26 cellular contexts compared by ENCODE assay signal in genomic region chr1:226351709-226352108, GRCh38. TPM values are rescaled to one million over a fixed set of nuclear protein-coding genes. Genes with fewer than 3 reads are reported as not detected.
DNase-seq lines count a peak whose midpoint lies in the region; ATAC-seq, FAIRE-seq and TF ChIP-seq lines count a peak whose summit lies in the region.
"Had no signal": no experiment of that assay in that cellular context is flagged by ENCODE, and none has a peak within 500 bp of the region (broad histone marks: within the 10 kb centered on the region; RNA-seq: fewer than 3 reads in every experiment).

No MANE protein-coding gene starts in this region.

- intact Hi-C loops in GM12878 (cut with micrococcal nuclease; ENCODE audit: unreplicated experiment): no loop called here
- intact Hi-C loops in colonic mucosa (cut with DNase I): no loop called here

- TF ChIP-seq RAD21 in GM12878 (IDR thresholded peaks at IDR 0.05; ENCODE audit: insufficient read depth, low read depth, low read length): no peak

- H4K20me1 ChIP-seq in GM12878 (ENCODE audit: control insufficient read depth, insufficient read depth): no peaks in the 10 kb centered on the region

- RAD21 ChIA-PET in GM12878 (lab: Charles Lee; ENCODE audit: unreplicated experiment): no interaction called here

- peak; percentile 48 for DNase-seq in CD1c-positive myeloid dendritic cell (ENCODE audit: extremely low spot score)
- peak; percentile 22 for DNase-seq in GM12865 (ENCODE audit: low read depth)
- DNase-seq in NB4 (ENCODE audit: low read depth): peak; percentile 51
- no peak for DNase-seq in GM12878 (ENCODE audit: low read depth, low spot score)
- no peak for DNase-seq in foreskin fibroblast
- DNase-seq in MG63: no peak
- DNase-seq in colonic mucosa: no peak
- no peak for DNase-seq in NCI-H226
- DNase-seq: activated CD8-positive, alpha-beta T cell treated with anti-CD3 and anti-CD28 coated beads, Interleukin-2, amount 10 ng/mL, durations not matched to agents 7 days and 5 days; activated gamma-delta T cell treated with Interleukin-2 at 50 U/mL for 16 hours; activated T-cell treated with anti-CD3 and anti-CD28 coated beads for 4 hours; body of pancreas; CD4-positive, alpha-beta memory T cell; effector CD4-positive, alpha-beta T cell; heart left ventricle; left colon; MM.1S; NCI-H187; NCI-H526; SW 1271; T1000; trophoblast cell had no signal

- no peak overlapping the region for H3K4me3 ChIP-seq in GM12865 (ENCODE audit: low read depth, low read length)
- H3K4me3 ChIP-seq in NB4 (ENCODE audit: low read depth, low read length): no peak overlapping the region
- no peak overlapping the region for H3K4me3 ChIP-seq in GM12878
- no peak overlapping the region for H3K4me3 ChIP-seq in foreskin fibroblast (ENCODE audit: low read depth in 1 of 2, low read length in 2 of 2)
- no peak overlapping the region for H3K4me3 ChIP-seq in MG63
- no peak overlapping the region for H3K4me3 ChIP-seq in colonic mucosa
- H3K4me3 ChIP-seq: body of pancreas, heart left ventricle, prostate gland had no signal

- TF ChIP-seq POLR2A in NB4 (IDR thresholded peaks at IDR 0.05; ENCODE audit: extremely low read depth, insufficient read length) (no peak), GM12878 (IDR thresholded peaks at IDR 0.05; ENCODE audit: low read depth, low read length) (no peak)

- in situ Hi-C loops in GM12878 (cut with MboI): no loop called here

- TF ChIP-seq EP300 in GM12878 (IDR thresholded peaks at IDR 0.05; ENCODE audit: borderline replicate concordance in 1 of 2, control insufficient read depth in 1 of 2, low read depth in 2 of 2, low read length in 2 of 2): no peak

- ATAC-seq in GM12878: peak; percentile 38
- ATAC-seq: activated CD8-positive, alpha-beta T cell treated with anti-CD3 and anti-CD28 coated beads, Interleukin-2, amount 10 ng/mL, durations not matched to agents 7 days and 5 days; body of pancreas; HCT116; heart left ventricle; left colon had no signal

- no peaks in the 10 kb centered on the region for H3K9me3 ChIP-seq in GM12878 (replicated peaks; ENCODE audit: control insufficient read depth, insufficient read depth, low read length)
- H3K9me3 ChIP-seq in MG63: no peaks in the 10 kb centered on the region
- H3K9me3 ChIP-seq in colonic mucosa: no peaks in the 10 kb centered on the region
- H3K9me3 ChIP-seq: body of pancreas, heart left ventricle, neutrophil, prostate gland had no signal

- no peak overlapping the region for H3K27ac ChIP-seq in GM12878 (ENCODE audit: control insufficient read depth, insufficient read depth)
- H3K27ac ChIP-seq in colonic mucosa: no peak overlapping the region
- H3K27ac ChIP-seq: body of pancreas, heart left ventricle, neutrophil, prostate gland had no signal

- BruUV-seq in GM12878 (replicated peaks; lab: Mats Ljungman, UMichigan): no TSS peak

- H3K27me3 ChIP-seq in GM12878 (replicated peaks in 1 of 2; ENCODE audit: control insufficient read depth in 2 of 2, insufficient read depth in 2 of 2, low read length in 1 of 2) (no peaks in the 10 kb centered on the region), MG63 (no peaks in the 10 kb centered on the region), colonic mucosa (no peaks in the 10 kb centered on the region)
- H3K27me3 ChIP-seq: body of pancreas, heart left ventricle had no signal

- H3K4me1 ChIP-seq in GM12878 (ENCODE audit: control insufficient read depth, insufficient read depth, low read length) (peaks cover 32% of the 10 kb centered on the region), colonic mucosa (no peaks in the 10 kb centered on the region)
- H3K4me1 ChIP-seq: prostate gland had no signal

- WGBS in GM12878 (ENCODE audit: insufficient coverage, insufficient replicate concordance, low lambda C conversion rate, missing lambda C conversion rate): 57% methylated on average over 3 of the region's 3 CpGs

- SMC1A ChIA-PET in GM12878 (lab: Charles Lee; ENCODE audit: uncharacterized antibody, unreplicated experiment): no interaction called here

- H3K4me2 ChIP-seq in GM12878 (ENCODE audit: control insufficient read depth, insufficient read depth): no peak overlapping the region

- H3K9ac ChIP-seq in GM12878 (ENCODE audit: control insufficient read depth, insufficient read depth, low read length): no peak overlapping the region
- H3K9ac ChIP-seq in colonic mucosa (ENCODE audit: low read depth in 2 of 2, low read length in 2 of 2): no peak overlapping the region

- H3K36me3 ChIP-seq in GM12878 (ENCODE audit: control insufficient read depth in 2 of 2, insufficient read depth in 2 of 2, low read length in 1 of 2) (peaks cover 0 to 10% of the 10 kb centered on the region in 2 experiments; a peak in 2 of 4 replicates), MG63 (peaks cover 5% of the 10 kb centered on the region; the same call in 1 of the 2 replicates), colonic mucosa (no peaks in the 10 kb centered on the region)
- H3K36me3 ChIP-seq: prostate gland had no signal

- no peaks in the 10 kb centered on the region for H3K79me2 ChIP-seq in GM12878 (ENCODE audit: control insufficient read depth, insufficient read depth, low read length)

- no peak for FAIRE-seq in GM12878 (lab: Jason Lieb, UNC)
- FAIRE-seq: GM19239 had no signal

- POLR2A ChIA-PET in GM12878 (lab: Charles Lee): interaction anchor here (0.8 kb wide), 1 partner anchor 13 kb away, joined by 3 read pairs; no protein-coding TSS in a partner anchor

- CTCF ChIA-PET in GM12878 (lab: Yijun Ruan, JAX): interaction anchor here (0.6 to 0.7 kb wide), 2 partner anchors 12 to 53 kb away, joined by 3 read pairs; no protein-coding TSS in a partner anchor

- TF ChIP-seq CTCF in GM12865 (IDR thresholded peaks at IDR 0.05; ENCODE audit: insufficient read depth, low read depth, low read length, missing control alignments) (no peak), NB4 (IDR thresholded peaks at IDR 0.05; ENCODE audit: low read depth, low read length) (no peak), GM12878 (IDR thresholded peaks at IDR 0.05 in 2 of 3, conservative IDR thresholded peaks at IDR 0.05 in 1 of 3; ENCODE audit: control insufficient read depth in 2 of 3, extremely low read depth in 1 of 3, insufficient read depth in 1 of 3, low read depth in 3 of 3, low read length in 3 of 3) (no peak), foreskin fibroblast (IDR thresholded peaks at IDR 0.05; ENCODE audit: low read depth, low read length) (no peak), colonic mucosa (IDR thresholded peaks at IDR 0.05) (no peak)

- H2AFZ ChIP-seq in GM12878 (ENCODE audit: control insufficient read depth, low read depth, low read length): no peak overlapping the region

TF ChIP-seq in GM12878, 131 proteins besides CTCF, POLR2A, EP300 and RAD21 (continues in another document):
- no peak for TF ChIP-seq MYC (IDR thresholded peaks at IDR 0.05; ENCODE audit: insufficient read depth, insufficient read length, insufficient replicate concordance, low read length, severe bottlenecking)

RNA-seq across cellular contexts. Expression of gene LIN9, which starts 42.7 kb away (rescaled TPM):
- total RNA-seq in GM12878 (2013; cell fraction: nucleolus; rRNA removed): 8.5 and 9.8 TPM in 2 replicates
- total RNA-seq in GM12878 (2014; rRNA removed): 7.6 and 9.2 TPM in 2 replicates
- total RNA-seq in GM12878 (2014; rRNA removed; fragmentation: Illumina TruSeq; extraction: Trizol): 10.9 and 11.0 TPM in 2 replicates
- 7.0 and 7.7 TPM in 2 replicates for total RNA-seq in GM12878 (2021)
- polyA plus RNA-seq in GM12878 (2011; ENCODE audit: low read depth): 1.1 TPM
- 9.0 and 14.4 TPM in 2 replicates for polyA plus RNA-seq in GM12878 (2011; rRNA removed)
- 4.0 and 4.7 TPM in 2 replicates for polyA plus RNA-seq in GM12878 (2011; cell fraction: cytosol; rRNA removed)
- 5.1 and 6.4 TPM in 2 replicates for polyA plus RNA-seq in GM12878 (2011; cell fraction: nucleus; rRNA removed)
- polyA plus RNA-seq in GM12878 (2012): 1.6 and 3.0 TPM in 2 replicates
- 9.3 and 14.0 TPM in 2 replicates for polyA plus RNA-seq in GM12878 (2014; fragmentation: Illumina TruSeq; extraction: Trizol)
- 1 to 10 TPM; 5.9 to 6.5 TPM for polyA plus RNA-seq in GM12878 (2014; fragmentation: Nextera tagmentation; extraction: Ambion mirVana)
- 4.7 and 7.2 TPM in 2 replicates for polyA plus RNA-seq in GM12878 (2014; rRNA removed)
- 10 to 100 TPM; 12.8 to 13.5 TPM for polyA plus RNA-seq in GM12878 (2016; fragmentation: Nextera tagmentation; extraction: Ambion mirVana)
- polyA minus RNA-seq in GM12878 (2011; rRNA and poly(A)+ RNA removed): 7.0 and 8.0 TPM in 2 replicates
- polyA minus RNA-seq in GM12878 (2011; cell fraction: cytosol; rRNA and poly(A)+ RNA removed): 2.4 and 2.7 TPM in 2 replicates
- 3.5 and 7.8 TPM in 2 replicates for polyA minus RNA-seq in GM12878 (2011; cell fraction: nucleus; rRNA and poly(A)+ RNA removed)
- 12.3 and 13.9 TPM in 2 replicates for total RNA-seq in MG63 (2014; rRNA removed; shearing (Covaris generic); ENCODE audit: low replicate concordance)
- total RNA-seq in colonic mucosa: 1 to 10 TPM; 3.5 to 7.1 TPM

RNA-seq across cellular contexts. Expression of gene PARP1, which starts 56.2 kb away (rescaled TPM):
- total RNA-seq in GM12878 (2013; cell fraction: nucleolus; rRNA removed): 112 and 136 TPM in 2 replicates
- total RNA-seq in GM12878 (2014; rRNA removed) (283 and 287 TPM in 2 replicates), GM12878 (2014; rRNA removed; fragmentation: Illumina TruSeq; extraction: Trizol) (171 and 183 TPM in 2 replicates), GM12878 (2021) (268 and 270 TPM in 2 replicates), colonic mucosa (10 to 100 TPM; 56.7 to 96.3 TPM)
- polyA plus RNA-seq in GM12878 (2011; ENCODE audit: low read depth): 66.0 TPM
- polyA plus RNA-seq in GM12878 (2011; rRNA removed) (116 and 202 TPM in 2 replicates), GM12878 (2014; fragmentation: Illumina TruSeq; extraction: Trizol) (253 and 260 TPM in 2 replicates), GM12878 (2014; fragmentation: Nextera tagmentation; extraction: Ambion mirVana) (100 to 1,000 TPM; 113 to 170 TPM), GM12878 (2014; rRNA removed) (281 and 350 TPM in 2 replicates), GM12878 (2016; fragmentation: Nextera tagmentation; extraction: Ambion mirVana) (100 to 1,000 TPM; 271 to 274 TPM)
- 270 and 276 TPM in 2 replicates for polyA plus RNA-seq in GM12878 (2011; cell fraction: cytosol; rRNA removed)
- polyA plus RNA-seq in GM12878 (2011; cell fraction: nucleus; rRNA removed): 172 and 285 TPM in 2 replicates
- 121 and 128 TPM in 2 replicates for polyA plus RNA-seq in GM12878 (2012)
- 185 and 231 TPM in 2 replicates for polyA minus RNA-seq in GM12878 (2011; rRNA and poly(A)+ RNA removed)
- polyA minus RNA-seq in GM12878 (2011; cell fraction: cytosol; rRNA and poly(A)+ RNA removed): 74.6 and 90.0 TPM in 2 replicates
- polyA minus RNA-seq in GM12878 (2011; cell fraction: nucleus; rRNA and poly(A)+ RNA removed): 83.4 and 139 TPM in 2 replicates
- total RNA-seq in MG63 (2014; rRNA removed; shearing (Covaris generic); ENCODE audit: low replicate concordance): 180 and 241 TPM in 2 replicates

Comparison
In these comparisons a context has a peak if more than half of its experiments do, and no peak if none do; other contexts are left out.
1. DNase-seq: peak in CD1c-positive myeloid dendritic cell (single experiment), GM12865 (single experiment) and NB4 (single experiment); none in GM12878 (single experiment), foreskin fibroblast (0 of 2), MG63 (single experiment), colonic mucosa (single experiment) and NCI-H226 (single experiment).